ENCODE assay signal across 13 cellular contexts in the genomic region with DNA sequence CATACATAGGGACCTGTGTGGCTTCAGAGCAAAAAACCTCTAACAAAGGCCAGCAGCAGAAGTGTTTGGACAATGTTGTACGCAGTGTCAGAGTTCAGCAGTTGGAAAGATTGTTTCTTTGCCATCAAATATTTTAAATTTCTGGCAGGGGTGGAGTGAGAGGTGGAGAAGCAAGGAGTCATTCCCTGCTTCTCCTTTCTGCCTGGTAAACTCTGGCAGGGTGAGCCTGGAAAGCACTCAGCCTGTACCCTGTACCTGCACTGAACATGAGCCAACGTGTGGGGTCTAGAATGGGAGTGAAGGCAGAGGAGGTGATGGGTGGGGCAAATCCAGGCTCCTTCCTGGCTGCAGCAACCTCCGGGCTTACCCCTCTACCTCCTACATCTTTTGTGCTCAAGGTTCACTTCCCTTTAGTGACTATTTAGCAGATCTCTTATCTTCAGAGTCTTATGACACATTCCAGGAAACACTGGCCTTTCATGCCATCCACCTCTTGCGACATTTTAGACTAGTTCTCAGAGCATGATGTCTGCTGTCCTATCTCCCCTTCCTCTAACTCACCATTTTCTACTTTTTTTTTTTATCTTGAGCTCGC.
DNase-seq lines count a peak whose midpoint lies in the region; ATAC-seq and TF ChIP-seq lines count a peak whose summit lies in the region.
"Had no signal": no experiment of that assay in that cellular context is flagged by ENCODE, and none has a peak within 500 bp of the region (broad histone marks: within the 10 kb centered on the region; RNA-seq: fewer than 3 reads in every experiment).

No MANE protein-coding gene starts in this region.

- no peaks in the 10 kb centered on the region for H3K27me3 Mint-ChIP-seq in T-helper 2 cell treated with Interferon-gamma antibody and Interleukin-4, amounts not matched to agents 5 μg/mL and 100 μg/mL, for 36 hours (ENCODE audit: low read depth)

- H3K4me1 ChIP-seq in testis, result peaks cover 21% of the 10 kb centered on the region

- peaks cover 2% of the 10 kb centered on the region for H3K4me1 Mint-ChIP-seq in T-helper 2 cell treated with Interferon-gamma antibody and Interleukin-4, amounts not matched to agents 5 μg/mL and 100 μg/mL, for 36 hours (ENCODE audit: low read depth)

- H3K27ac ChIP-seq in HL-60 (replicated peaks) (no peak overlapping the region), testis (peak overlapping the region; percentile 14 to 24)

- no peaks in the 10 kb centered on the region for H3K9me3 Mint-ChIP-seq in T-helper 2 cell treated with Interferon-gamma antibody and Interleukin-4, amounts not matched to agents 5 μg/mL and 100 μg/mL, for 36 hours

- intact Hi-C loops in testis (cut with DNase I; ENCODE audit: low total_unique reads), result no loop called here

- peak; percentile 80 for ATAC-seq in left lobe of liver
- ATAC-seq in activated CD4-positive, CD25-positive, alpha-beta regulatory T cell treated with anti-CD3 and anti-CD28 coated beads, Interleukin-2, amount 50 U/mL, for 24 hours, result no peak

- no peaks in the 10 kb centered on the region for H3K36me3 Mint-ChIP-seq in T-helper 2 cell treated with Interferon-gamma antibody and Interleukin-4, amounts not matched to agents 5 μg/mL and 100 μg/mL, for 36 hours (ENCODE audit: low read depth)

- no peak for TF ChIP-seq POLR2A in testis (IDR thresholded peaks at IDR 0.05)

- DNase-seq in HL-60 (ENCODE audit: low read depth in 1 of 2, low spot score in 1 of 2) (peak; percentile 53 to 61), left lobe of liver (ENCODE audit: low spot score) (no peak), testis (peak; percentile 32), NCI-H2171 (lab: John Stamatoyannopoulos, UW) (no peak), SW 1271 (lab: John Stamatoyannopoulos, UW) (no peak)
- peak; percentile 5 for DNase-seq in T-helper 2 cell treated with Interferon-gamma antibody and Interleukin-4, amounts not matched to agents 5 μg/mL and 100 μg/mL, for 36 hours (ENCODE audit: low spot score)
- DNase-seq in activated CD8-positive, alpha-beta memory T cell treated with anti-CD3 and anti-CD28 coated beads, Interleukin-2, amount 50 U/mL, for 4 hours, result no peak
- DNase-seq: DMS 273 treated with DMSO at 0.1 percent for 48 hours; MM.1S; NK-92 treated with Interleukin-12 subunit alpha and Interleukin-12 subunit beta, amount 100 ng/mL, for 24 hours; nucleus accumbens; stimulated activated CD4-positive, alpha-beta T cell treated with anti-CD3 and anti-CD28 coated beads, Interleukin-2, amount 100 ng/mL, for 48 hours had no signal

- H3K4me3 Mint-ChIP-seq in T-helper 2 cell treated with Interferon-gamma antibody and Interleukin-4, amounts not matched to agents 5 μg/mL and 100 μg/mL, for 36 hours, result no peak overlapping the region

- no peak for TF ChIP-seq CTCF in HL-60 (IDR thresholded peaks at IDR 0.05; ENCODE audit: insufficient read depth, low read length)
- TF ChIP-seq CTCF in testis (IDR thresholded peaks at IDR 0.05), result no peak

- H3K36me3 ChIP-seq in testis (ENCODE audit: low read depth, missing control alignments), result no peaks in the 10 kb centered on the region

- no peaks in the 10 kb centered on the region for H3K27me3 ChIP-seq in HL-60 (ENCODE audit: insufficient read depth, poor library complexity, severe bottlenecking)
- no peaks in the 10 kb centered on the region for H3K27me3 ChIP-seq in testis

- no peak overlapping the region for H3K4me3 ChIP-seq in HL-60 (replicated peaks; ENCODE audit: insufficient read depth, low read length)
- H3K4me3 ChIP-seq in testis, result no peak overlapping the region

- no peak overlapping the region for H3K27ac Mint-ChIP-seq in T-helper 2 cell treated with Interferon-gamma antibody and Interleukin-4, amounts not matched to agents 5 μg/mL and 100 μg/mL, for 36 hours

- WGBS in testis, 2 donors, result 49 to 72% methylated on average over 5 of the region's 5 CpGs

- no peaks in the 10 kb centered on the region for H3K9me3 ChIP-seq in testis

Comparison
In these comparisons a context has a peak if more than half of its experiments do, and no peak if none do; other contexts are left out.
1. DNase-seq: peak in HL-60 (2 of 2), T-helper 2 cell treated with Interferon-gamma antibody and Interleukin-4, amounts not matched to agents 5 μg/mL and 100 μg/mL, for 36 hours (single experiment) and testis (single experiment); none in left lobe of liver (single experiment), NCI-H2171 (single experiment), activated CD8-positive, alpha-beta memory T cell treated with anti-CD3 and anti-CD28 coated beads, Interleukin-2, amount 50 U/mL, for 4 hours (single experiment) and SW 1271 (0 of 2).